In the genomic region with DNA sequence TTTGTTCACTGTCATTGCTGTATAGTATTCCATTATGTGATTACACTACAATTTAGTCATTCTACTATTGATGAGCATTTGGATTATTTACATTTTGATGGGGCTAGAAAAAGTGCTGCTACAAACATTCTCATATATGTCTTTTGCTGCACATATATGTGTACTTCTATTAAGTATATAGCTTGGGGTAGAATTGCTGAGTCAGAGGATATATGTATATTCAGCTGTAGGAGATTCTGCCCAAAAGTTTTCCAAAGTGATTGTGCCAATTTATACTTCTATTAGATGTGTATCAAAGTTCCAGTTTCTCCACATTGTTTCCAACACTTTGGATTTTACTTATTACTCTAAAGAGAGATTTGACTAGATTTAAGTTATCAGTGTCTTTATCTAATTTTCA, we compare ENCODE assay signal across 1 cellular context.
TF ChIP-seq lines count a peak whose summit lies in the region.

No MANE protein-coding gene starts in this region.

TF ChIP-seq in K562, 482 proteins besides CTCF, POLR2A, EP300 and RAD21 (continued from another document):
- TF ChIP-seq MNT (conservative IDR thresholded peaks at IDR 0.05), result no peak
- TF ChIP-seq RFX1 (IDR thresholded peaks at IDR 0.05), result no peak
